In genomic region chr1:1356796-1357401, GRCh38 we compare ENCODE assay signal across 1 cellular context.
TF ChIP-seq lines count a peak whose summit lies in the region.

No MANE protein-coding gene starts in this region.

TF ChIP-seq in SK-N-SH treated with all-trans-retinoic acid at 6 μM for 48 hours, 23 proteins besides CTCF, POLR2A, EP300 and RAD21 (continued from another document):
- TF ChIP-seq TSHZ2 (CRISPR knock-in tag; IDR thresholded peaks at IDR 0.05) (no peak), ESRRG (CRISPR knock-in tag; IDR thresholded peaks at IDR 0.05) (no peak)
